20 cellular contexts compared by ENCODE assay signal in the genomic region with DNA sequence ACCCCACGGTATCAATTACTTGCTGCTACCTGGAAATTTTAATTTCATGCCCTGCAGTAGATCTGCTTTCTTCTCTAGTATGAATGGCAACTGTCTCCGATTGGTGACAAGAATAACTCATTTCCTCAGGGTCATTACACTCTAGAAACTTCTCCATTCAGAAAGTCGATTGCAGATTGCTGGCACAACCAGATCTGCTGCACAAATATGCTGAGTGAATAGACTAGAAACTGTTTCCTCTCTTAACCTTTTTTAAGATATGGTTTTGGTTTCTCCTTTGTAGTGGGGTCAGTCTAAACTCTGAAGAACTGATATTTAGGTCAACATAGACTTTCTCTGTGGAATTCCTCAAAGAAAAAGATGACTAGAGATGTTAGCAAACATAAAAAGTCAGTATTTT.
DNase-seq lines count a peak whose midpoint lies in the region; ATAC-seq and TF ChIP-seq lines count a peak whose summit lies in the region.
"Had no signal": no experiment of that assay in that cellular context is flagged by ENCODE, and none has a peak within 500 bp of the region (broad histone marks: within the 10 kb centered on the region; RNA-seq: fewer than 3 reads in every experiment).

No MANE protein-coding gene starts in this region.

- no peak for TF ChIP-seq POLR2A in gastroesophageal sphincter (IDR thresholded peaks at IDR 0.05)

- H3K27me3 ChIP-seq in GM23338 (ENCODE audit: insufficient read depth) (no peaks in the 10 kb centered on the region), endodermal cell (ENCODE audit: control insufficient read depth, insufficient read depth, low read length, poor library complexity, severe bottlenecking) (no peaks in the 10 kb centered on the region), trophoblast cell (ENCODE audit: insufficient read depth, low read length) (no peaks in the 10 kb centered on the region), gastroesophageal sphincter (no peaks in the 10 kb centered on the region)

- H2BK120ac ChIP-seq in trophoblast cell (ENCODE audit: insufficient read depth, low read length, poor library complexity), result peak overlapping the region; percentile 75

- H2AK5ac ChIP-seq in trophoblast cell (ENCODE audit: low read length), result no peak overlapping the region

- H3K14ac ChIP-seq in trophoblast cell (ENCODE audit: low read length), result no peak overlapping the region

- H3K9me3 Mint-ChIP-seq in GM23338 (no peaks in the 10 kb centered on the region), endodermal cell (no peaks in the 10 kb centered on the region)

- peaks cover 29% of the 10 kb centered on the region for H3K79me1 ChIP-seq in trophoblast cell (ENCODE audit: low read length)

- peaks cover 22% of the 10 kb centered on the region; the same call in 2 of the 3 replicates for H3K4me1 Mint-ChIP-seq in GM23338
- peaks cover 67% of the 10 kb centered on the region for H3K4me1 Mint-ChIP-seq in endodermal cell

- H3K27me3 Mint-ChIP-seq in GM23338 (ENCODE audit: insufficient read depth, low read depth, poor library complexity) (no peaks in the 10 kb centered on the region), endodermal cell (ENCODE audit: insufficient read depth) (no peaks in the 10 kb centered on the region)

- H3K36me3 Mint-ChIP-seq in GM23338 (ENCODE audit: low read depth) (no peaks in the 10 kb centered on the region), endodermal cell (ENCODE audit: low read depth) (no peaks in the 10 kb centered on the region)

- DNase-seq in GM12865 (ENCODE audit: low read depth), result peak; percentile 60
- DNase-seq in GM23338 (ENCODE audit: low spot score), result no peak
- DNase-seq in endodermal cell, result no peak
- DNase-seq in trophoblast cell, result no peak
- DNase-seq: Calu3, DMS79 treated with DMSO at 0.1 percent for 48 hours, GF-D8, HCEC 1CT, Kasumi-1, NCI-H1105 treated with DMSO at 0.1 percent for 48 hours, NCI-H2081 treated with DMSO at 0.1 percent for 48 hours, NCI-H2171, NCI-H524, NCI-H748 treated with DMSO at 0.1 percent for 48 hours, SK-N-SH, SW 1271 had no signal

- H4K91ac ChIP-seq in trophoblast cell (ENCODE audit: low read depth, low read length), result no peak overlapping the region

- H3F3A ChIP-seq in GM23338 (replicated peaks; ENCODE audit: low read depth), result no peaks in the 10 kb centered on the region

- H3K9ac ChIP-seq in endodermal cell (ENCODE audit: extremely low read depth, low read length, poor library complexity, severe bottlenecking), result no peak overlapping the region
- no peak overlapping the region for H3K9ac ChIP-seq in trophoblast cell (ENCODE audit: low read length)
- H3K9ac ChIP-seq: SK-N-SH had no signal

- H3K4me3 ChIP-seq in GM12865 (ENCODE audit: low read depth, low read length) (no peak overlapping the region), GM23338 (no peak overlapping the region), endodermal cell (ENCODE audit: low read length) (no peak overlapping the region), trophoblast cell (ENCODE audit: low read depth, low read length) (no peak overlapping the region), gastroesophageal sphincter (no peak overlapping the region)

- H4K12ac ChIP-seq in trophoblast cell (ENCODE audit: low read depth, low read length), result no peak overlapping the region

- H4K8ac ChIP-seq in trophoblast cell (ENCODE audit: low read depth, low read length), result no peak overlapping the region

- TF ChIP-seq CTCF in GM12865 (IDR thresholded peaks at IDR 0.05; ENCODE audit: insufficient read depth, low read depth, low read length, missing control alignments) (no peak), GM23338 (conservative IDR thresholded peaks at IDR 0.05; ENCODE audit: low read depth in 2 of 2) (no peak), endodermal cell (conservative IDR thresholded peaks at IDR 0.05) (no peak), gastroesophageal sphincter (IDR thresholded peaks at IDR 0.05) (no peak)

- ATAC-seq in GM23338 (no peak), gastroesophageal sphincter (no peak), HG02884 (IDR thresholded peaks at IDR 0.05; ENCODE audit: unreplicated experiment) (no peak), HG03196 (IDR thresholded peaks at IDR 0.05; ENCODE audit: unreplicated experiment) (no peak)
- ATAC-seq: HepG2 had no signal

- no peaks in the 10 kb centered on the region for H3K9me3 ChIP-seq in endodermal cell (ENCODE audit: control insufficient read depth, low read length)
- no peaks in the 10 kb centered on the region for H3K9me3 ChIP-seq in trophoblast cell (ENCODE audit: insufficient read depth, low read depth, low read length)
- no peaks in the 10 kb centered on the region for H3K9me3 ChIP-seq in gastroesophageal sphincter
- H3K9me3 ChIP-seq: SK-N-SH had no signal

- H3K27ac ChIP-seq in GM23338 (ENCODE audit: low read depth) (no peak overlapping the region), endodermal cell (ENCODE audit: low read depth, low read length) (peak overlapping the region; percentile 71), trophoblast cell (ENCODE audit: low read depth, low read length) (no peak overlapping the region), gastroesophageal sphincter (no peak overlapping the region)

- no peak overlapping the region for H3K18ac ChIP-seq in trophoblast cell (ENCODE audit: low read length)

- no peak overlapping the region for H3K4me3 Mint-ChIP-seq in GM23338
- H3K4me3 Mint-ChIP-seq in endodermal cell, result no peak overlapping the region

- no peaks in the 10 kb centered on the region for H3K36me3 ChIP-seq in GM23338 (ENCODE audit: insufficient read depth)
- H3K36me3 ChIP-seq in endodermal cell (ENCODE audit: control insufficient read depth, insufficient read depth, low read length), result no peaks in the 10 kb centered on the region
- H3K36me3 ChIP-seq in trophoblast cell (ENCODE audit: control insufficient read depth in 1 of 2, insufficient read depth in 2 of 2, low read length in 2 of 2), result no peaks in the 10 kb centered on the region
- H3K36me3 ChIP-seq in gastroesophageal sphincter, result no peaks in the 10 kb centered on the region

- H3K9me2 ChIP-seq in GM23338 (ENCODE audit: insufficient read depth), result 0 out of 2 replicates have a peak, but pooled peaks cover 7% of the 10 kb centered on the region
- H3K9me2 ChIP-seq: SK-N-SH had no signal

- no peaks in the 10 kb centered on the region for H3K4me1 ChIP-seq in GM23338 (ENCODE audit: insufficient read depth)
- H3K4me1 ChIP-seq in endodermal cell (ENCODE audit: control insufficient read depth, insufficient read depth, low read length), result peaks cover 19% of the 10 kb centered on the region
- peaks cover 5 to 19% of the 10 kb centered on the region in 2 experiments for H3K4me1 ChIP-seq in trophoblast cell (ENCODE audit: control insufficient read depth in 1 of 2, insufficient read depth in 2 of 2, low read length in 2 of 2)
- H3K4me1 ChIP-seq in gastroesophageal sphincter, result no peaks in the 10 kb centered on the region

- H3K4ac ChIP-seq in trophoblast cell (ENCODE audit: low read depth, low read length), result no peak overlapping the region

- H3K27ac Mint-ChIP-seq in GM23338 (no peak overlapping the region), endodermal cell (no peak overlapping the region)

- peak overlapping the region; percentile 72; the same call in 1 of the 2 replicates for H2AFZ ChIP-seq in GM23338
- H2AFZ ChIP-seq in trophoblast cell (ENCODE audit: insufficient read depth, low read length, poor library complexity), result no peak overlapping the region

- peak overlapping the region; percentile 77 for H2BK12ac ChIP-seq in trophoblast cell (ENCODE audit: low read length)

- H3K23ac ChIP-seq in trophoblast cell (ENCODE audit: low read length), result no peak overlapping the region

- no peaks in the 10 kb centered on the region for H4K20me1 ChIP-seq in GM23338 (replicated peaks; ENCODE audit: insufficient read depth)

- no peak overlapping the region for H2BK5ac ChIP-seq in trophoblast cell (ENCODE audit: low read depth, low read length, poor library complexity)

- 74 to 95% methylated on average over 3 of the region's 3 CpGs for WGBS in endodermal cell (ENCODE audit: insufficient coverage in 1 of 2, insufficient read length in 1 of 2), 2 experiments
- WGBS in trophoblast cell (ENCODE audit: extremely low coverage, insufficient coverage, insufficient read length), result no CpG with 5 or more reads among the region's 3 CpGs
- 83 to 86% methylated on average over 3 of the region's 3 CpGs for WGBS in gastroesophageal sphincter (ENCODE audit: low coverage in 1 of 2), 2 donors

- H3K4me2 ChIP-seq in GM23338 (no peak overlapping the region), trophoblast cell (ENCODE audit: low read length) (no peak overlapping the region)
- H3K4me2 ChIP-seq: SK-N-SH had no signal

- H3K79me2 ChIP-seq in GM23338 (replicated peaks; ENCODE audit: insufficient read depth), result no peaks in the 10 kb centered on the region
- H3K79me2 ChIP-seq in trophoblast cell (ENCODE audit: control insufficient read depth, insufficient read depth, low read length, poor library complexity), result no peaks in the 10 kb centered on the region

- no peak for TF ChIP-seq EP300 in gastroesophageal sphincter (IDR thresholded peaks at IDR 0.05)

TF ChIP-seq in GM23338, 12 proteins besides CTCF, POLR2A, EP300 and RAD21:
- no peak for TF ChIP-seq CREB1 (CRISPR knock-in tag; IDR thresholded peaks at IDR 0.05; ENCODE audit: low read depth)
